10 cellular contexts compared by ENCODE assay signal in genomic region chr22:32764330-32765116, GRCh38. TPM values are rescaled to one million over a fixed set of nuclear protein-coding genes. Genes with fewer than 3 reads are reported as not detected.
DNase-seq lines count a peak whose midpoint lies in the region; ATAC-seq, FAIRE-seq and TF ChIP-seq lines count a peak whose summit lies in the region.
"Had no signal": no experiment of that assay in that cellular context is flagged by ENCODE, and none has a peak within 500 bp of the region (broad histone marks: within the 10 kb centered on the region; RNA-seq: fewer than 3 reads in every experiment).

No MANE protein-coding gene starts in this region.

- H3K27me3 ChIP-seq in H1 (replicated peaks in 1 of 4; ENCODE audit: control insufficient read depth in 3 of 4, extremely low read depth in 1 of 4, insufficient read depth in 3 of 4, low read length in 3 of 4) (no peaks in the 10 kb centered on the region; a peak in 1 of 7 replicates), mesenchymal stem cell (ENCODE audit: control insufficient read depth in 1 of 2, insufficient read depth in 1 of 2, low read length in 2 of 2) (no peaks in the 10 kb centered on the region)

- H3K36me3 ChIP-seq in H1 (ENCODE audit: control insufficient read depth in 2 of 4, insufficient read depth in 4 of 4, low read length in 3 of 4) (no peaks in the 10 kb centered on the region; a peak in 1 of 8 replicates), mesenchymal stem cell (ENCODE audit: control insufficient read depth in 1 of 2, insufficient read depth in 2 of 2, low read depth in 1 of 2, low read length in 2 of 2) (no peaks in the 10 kb centered on the region)

- no peak overlapping the region for H3K4me3 Mint-ChIP-seq in stimulated activated memory B cell treated with anti-CD40 and anti-IgM and Interleukin-4, amounts not matched to agents 10 μg/mL and 1 μg/mL and 100 μg/mL, for 72 hours

- no peak for TF ChIP-seq CTCF in H1 (IDR thresholded peaks at IDR 0.05; ENCODE audit: control extremely low read depth in 1 of 3, insufficient read depth in 1 of 3, low read depth in 1 of 3, low read length in 3 of 3)

- no peak for ATAC-seq in stimulated activated memory B cell treated with anti-CD40 and anti-IgM and Interleukin-4, amounts not matched to agents 10 μg/mL and 1 μg/mL and 100 μg/mL, for 72 hours
- ATAC-seq in GM21381 (IDR thresholded peaks at IDR 0.05; ENCODE audit: unreplicated experiment): no peak

- H3K4me1 ChIP-seq in H1 (replicated peaks in 1 of 4; ENCODE audit: control insufficient read depth in 3 of 4, insufficient read depth in 4 of 4, low read length in 3 of 4): peaks cover 0 to 4% (median 0%) of the 10 kb centered on the region in 4 experiments; a peak in 4 of 7 replicates
- H3K4me1 ChIP-seq in mesenchymal stem cell (ENCODE audit: control insufficient read depth, insufficient read depth, low read depth, low read length): peaks cover 3% of the 10 kb centered on the region

- H4K91ac ChIP-seq in H1 (replicated peaks; ENCODE audit: insufficient read length, low read length): no peak overlapping the region
- H4K91ac ChIP-seq in mesenchymal stem cell (ENCODE audit: low read length): peak overlapping the region; percentile 84

- H3K27ac ChIP-seq in H1 (ENCODE audit: low read depth, low read length) (no peak overlapping the region), mesenchymal stem cell (ENCODE audit: low read length, poor library complexity, severe bottlenecking) (no peak overlapping the region)

- H3K79me1 ChIP-seq in H1 (ENCODE audit: low read depth, low read length): no peaks in the 10 kb centered on the region
- no peaks in the 10 kb centered on the region for H3K79me1 ChIP-seq in mesenchymal stem cell (replicated peaks; ENCODE audit: low read length, poor library complexity, severe bottlenecking)

- FAIRE-seq in H1 (lab: Jason Lieb, UNC) (no peak), urothelium cell line (lab: Jason Lieb, UNC) (no peak)
- FAIRE-seq: colon had no signal

- TF ChIP-seq POLR2A in H1 (IDR thresholded peaks at IDR 0.05; ENCODE audit: control extremely low read depth in 1 of 2, low read depth in 2 of 2, low read length in 2 of 2): no peak

- no peak overlapping the region for H4K5ac ChIP-seq in H1 (ENCODE audit: insufficient read length, low read depth, low read length)

- H3K18ac ChIP-seq in H1 (ENCODE audit: extremely low read depth, low read length) (no peak overlapping the region), mesenchymal stem cell (ENCODE audit: low read depth in 1 of 2, low read length in 2 of 2) (peak overlapping the region; percentile 62 to 85)

- no peak overlapping the region; a peak in 1 of 4 replicates for H3K4me2 ChIP-seq in H1 (ENCODE audit: insufficient read depth in 1 of 2, low read depth in 2 of 2, low read length in 2 of 2)
- H3K4me2 ChIP-seq in mesenchymal stem cell (ENCODE audit: low read length, poor library complexity, severe bottlenecking): no peak overlapping the region

- H3K56ac ChIP-seq in H1 (replicated peaks; ENCODE audit: insufficient read length, low read depth, low read length): no peak overlapping the region

- CTCF ChIA-PET in H1 (lab: Charles Lee; ENCODE audit: partially characterized antibody): interaction anchor here (0.8 to 2.7 kb wide), 5 partner anchors 12 to 32 kb away, joined by 3 to 22 read pairs (median 6); no protein-coding TSS in a partner anchor

- H3K9me3 Mint-ChIP-seq in stimulated activated memory B cell treated with anti-CD40 and anti-IgM and Interleukin-4, amounts not matched to agents 10 μg/mL and 1 μg/mL and 100 μg/mL, for 72 hours: no peaks in the 10 kb centered on the region

- no peak for TF ChIP-seq RAD21 in H1 (IDR thresholded peaks at IDR 0.05 in 1 of 2, conservative IDR thresholded peaks at IDR 0.05 in 1 of 2; ENCODE audit: low read depth in 2 of 2, low read length in 2 of 2)

- no peak overlapping the region for H3K27ac Mint-ChIP-seq in stimulated activated memory B cell treated with anti-CD40 and anti-IgM and Interleukin-4, amounts not matched to agents 10 μg/mL and 1 μg/mL and 100 μg/mL, for 72 hours

- H3K4ac ChIP-seq in H1 (replicated peaks; ENCODE audit: insufficient read length, low read depth, low read length): no peak overlapping the region
- H3K4ac ChIP-seq in mesenchymal stem cell (ENCODE audit: low read depth in 1 of 2, low read length in 2 of 2): peak overlapping the region; percentile 32 to 84

- no peak overlapping the region for H2BK20ac ChIP-seq in H1 (ENCODE audit: low read length)

- no peaks in the 10 kb centered on the region; the same call in 1 of the 2 replicates for H3K23me2 ChIP-seq in H1 (ENCODE audit: low read depth, low read length)

- no peaks in the 10 kb centered on the region for H3K9me3 ChIP-seq in H1 (ENCODE audit: insufficient read depth in 2 of 2, low read depth in 1 of 2, low read length in 1 of 2)
- H3K9me3 ChIP-seq in mesenchymal stem cell (ENCODE audit: control insufficient read depth, low read length): peaks cover 12% of the 10 kb centered on the region

- H2BK120ac ChIP-seq in H1 (replicated peaks; ENCODE audit: low read depth, low read length) (no peak overlapping the region), mesenchymal stem cell (ENCODE audit: low read depth, low read length) (peak overlapping the region; percentile 83)

- H2BK15ac ChIP-seq in H1 (ENCODE audit: low read length) (no peak overlapping the region), mesenchymal stem cell (ENCODE audit: low read depth, poor library complexity, severe bottlenecking) (peak overlapping the region; percentile 65)

- H2BK5ac ChIP-seq in H1 (ENCODE audit: low read depth, low read length) (no peak overlapping the region), mesenchymal stem cell (ENCODE audit: low read depth, low read length, poor library complexity, severe bottlenecking) (no peak overlapping the region)

- peaks cover 0 to 2% of the 10 kb centered on the region in 2 experiments for H4K20me1 ChIP-seq in H1 (replicated peaks in 1 of 2; ENCODE audit: control insufficient read depth in 1 of 2, insufficient read depth in 2 of 2, low read length in 2 of 2)

- H3K79me2 ChIP-seq in H1 (ENCODE audit: control insufficient read depth in 1 of 2, insufficient read depth in 2 of 2, low read length in 2 of 2): no peaks in the 10 kb centered on the region

- H3K36me3 Mint-ChIP-seq in stimulated activated memory B cell treated with anti-CD40 and anti-IgM and Interleukin-4, amounts not matched to agents 10 μg/mL and 1 μg/mL and 100 μg/mL, for 72 hours: no peaks in the 10 kb centered on the region

- DNase-seq in NOMO-1 treated with DMSO at 0.1 percent for 48 hours (lab: John Stamatoyannopoulos, UW; ENCODE audit: unreplicated experiment) (peak; percentile 75), H1 (ENCODE audit: low read depth in 1 of 2, low spot score in 2 of 2) (no peak), mesenchymal stem cell (peak; percentile 95), urothelium cell line (ENCODE audit: low spot score) (peak; percentile 30), NCI-H345 treated with DMSO at 0.1 percent for 48 hours (lab: John Stamatoyannopoulos, UW; ENCODE audit: unreplicated experiment) (no peak), NCI-H1694 (lab: John Stamatoyannopoulos, UW) (no peak)
- DNase-seq: NCI-H1930 had no signal

- H3K4me3 ChIP-seq in H1 (ENCODE audit: extremely low read depth in 1 of 4, insufficient read depth in 2 of 4, low read depth in 3 of 4, low read length in 4 of 4): no peak overlapping the region
- H3K4me3 ChIP-seq in mesenchymal stem cell (ENCODE audit: insufficient read depth in 1 of 2, low read depth in 1 of 2, low read length in 2 of 2): peak overlapping the region in 1 of 2 experiments; percentile 52

- POLR2A ChIA-PET in H1 (lab: Charles Lee; ENCODE audit: partially characterized antibody): interaction anchor here (1.1 kb wide), 1 partner anchor 18 kb away, joined by 3 read pairs; no protein-coding TSS in a partner anchor

- no peak overlapping the region for H2BK12ac ChIP-seq in H1 (ENCODE audit: low read depth, low read length)
- peak overlapping the region; percentile 42 to 97 for H2BK12ac ChIP-seq in mesenchymal stem cell (ENCODE audit: low read length in 2 of 2)

- H3K23ac ChIP-seq in H1 (ENCODE audit: insufficient read length) (no peak overlapping the region), mesenchymal stem cell (ENCODE audit: low read length in 2 of 2) (no peak overlapping the region)

- TF ChIP-seq EP300 in H1 (IDR thresholded peaks at IDR 0.05; ENCODE audit: borderline replicate concordance in 1 of 2, low read depth in 2 of 2, low read length in 2 of 2): no peak

- H3K9ac ChIP-seq in H1 (replicated peaks in 1 of 4; ENCODE audit: extremely low read depth in 1 of 4, low read depth in 3 of 4, low read length in 3 of 4) (no peak overlapping the region), mesenchymal stem cell (ENCODE audit: low read length) (peak overlapping the region; percentile 73)

- peaks cover 35% of the 10 kb centered on the region for H3K27me3 Mint-ChIP-seq in stimulated activated memory B cell treated with anti-CD40 and anti-IgM and Interleukin-4, amounts not matched to agents 10 μg/mL and 1 μg/mL and 100 μg/mL, for 72 hours

- whole genome bisulfite sequencing in H1 (ENCODE audit: extremely low coverage in 1 of 2, insufficient coverage in 1 of 2, insufficient read length in 1 of 2, insufficient replicate concordance in 2 of 2, low coverage in 1 of 2, low lambda C conversion rate in 2 of 2, missing lambda C conversion rate in 1 of 2), 2 experiments: 93% methylated on average over 12 of the region's 15 CpGs; no CpG with 5 or more reads in 1 of the 2 experiments
- WGBS in mesenchymal stem cell: 64% methylated on average over 13 of the region's 15 CpGs

- no peaks in the 10 kb centered on the region for H3K4me1 Mint-ChIP-seq in stimulated activated memory B cell treated with anti-CD40 and anti-IgM and Interleukin-4, amounts not matched to agents 10 μg/mL and 1 μg/mL and 100 μg/mL, for 72 hours

- H2AFZ ChIP-seq in H1 (ENCODE audit: low read length) (no peak overlapping the region), mesenchymal stem cell (ENCODE audit: low read depth, low read length) (no peak overlapping the region)

- H3K14ac ChIP-seq in H1 (ENCODE audit: insufficient read length) (no peak overlapping the region), mesenchymal stem cell (ENCODE audit: low read length in 2 of 2) (no peak overlapping the region)

- H2AK5ac ChIP-seq in H1 (ENCODE audit: low read depth, low read length): no peak overlapping the region
- no peak overlapping the region for H2AK5ac ChIP-seq in mesenchymal stem cell (ENCODE audit: low read length, severe bottlenecking)

- no peak overlapping the region for H4K8ac ChIP-seq in H1 (ENCODE audit: extremely low read depth, insufficient read depth, low read length)
- peak overlapping the region; percentile 83 for H4K8ac ChIP-seq in mesenchymal stem cell (ENCODE audit: low read length)

RNA-seq across cellular contexts. Expression of gene TIMP3, which starts 37.0 kb away (rescaled TPM):
- 4.7 and 4.8 TPM in 2 replicates for total RNA-seq in H1 (2021; fragmentation: NEBNext Ultra II Directional; extraction: Animal tissue kit (Norgen Biotek cat#: 25700))
- 1.1 and 1.3 TPM in 2 replicates for polyA plus RNA-seq in H1 (2011; rRNA removed)
- polyA plus RNA-seq in H1 (2011; cell fraction: cytosol; rRNA removed): 1.1 TPM
- polyA plus RNA-seq in H1 (2011; cell fraction: nucleus; rRNA removed): 0.94 TPM
- polyA plus RNA-seq in H1 (2012, experiment 1 of 2): 1.5 to 1.9 TPM (median 1.6 TPM) in 4 replicates
- polyA plus RNA-seq in H1 (2012, experiment 2 of 2): 1.4 TPM
- 4.1 TPM for polyA plus RNA-seq in H1 (2013, experiment 1 of 2)
- polyA plus RNA-seq in H1 (2013, experiment 2 of 2): 5.0 TPM
- polyA minus RNA-seq in H1 (2011; rRNA and poly(A)+ RNA removed): 2.1 and 2.2 TPM in 2 replicates
- polyA minus RNA-seq in H1 (2011; cell fraction: cytosol; rRNA and poly(A)+ RNA removed): 1.3 TPM
- 1.4 TPM for polyA minus RNA-seq in H1 (2011; cell fraction: nucleus; rRNA and poly(A)+ RNA removed)
- polyA plus RNA-seq in mesenchymal stem cell (2013, experiment 1 of 2): 319 TPM
- 317 TPM for polyA plus RNA-seq in mesenchymal stem cell (2013, experiment 2 of 2)

Comparison
In these comparisons a context has a peak if more than half of its experiments do, and no peak if none do; other contexts are left out.
1. DNase-seq: peak in NOMO-1 treated with DMSO at 0.1 percent for 48 hours (single experiment), mesenchymal stem cell (single experiment) and urothelium cell line (single experiment); none in H1 (0 of 2), NCI-H345 treated with DMSO at 0.1 percent for 48 hours (single experiment) and NCI-H1694 (single experiment).